In genomic region chr2:46315103-46315890, GRCh38 we compare ENCODE assay signal across 1 cellular context.
A peak's percentile ranks its signal among the peaks of the same experiment; 100 is the strongest.
TF ChIP-seq lines count a peak whose summit lies in the region.

No MANE protein-coding gene starts in this region.

TF ChIP-seq in K562, 482 proteins besides CTCF, POLR2A, EP300 and RAD21 (continued from another document and continues in another):
- TF ChIP-seq RREB1 (CRISPR knock-in tag; IDR thresholded peaks at IDR 0.05), result peak; percentile 64; the same call in 1 of the 2 replicates
- TF ChIP-seq ATF1 (CRISPR knock-in tag; IDR thresholded peaks at IDR 0.05), result no peak
- peak; percentile 44 for TF ChIP-seq ATF1 (tag; IDR thresholded peaks at IDR 0.05)
- TF ChIP-seq TRIM28 (IDR thresholded peaks at IDR 0.05), result peak; percentile 29; the same call in 1 of the 2 replicates
- TF ChIP-seq ZC3H4 (CRISPR knock-in tag; IDR thresholded peaks at IDR 0.05; ENCODE audit: borderline replicate concordance), result no peak
- no peak for TF ChIP-seq ZNF174 (CRISPR knock-in tag; IDR thresholded peaks at IDR 0.05)
- 0 out of 2 replicates have a peak, but pooled peaks have one; percentile 49 for TF ChIP-seq GABPB1 (CRISPR knock-in tag; IDR thresholded peaks at IDR 0.05)
- no peak for TF ChIP-seq NR2F6 (CRISPR knock-in tag; IDR thresholded peaks at IDR 0.05)
- peak; percentile 83 for TF ChIP-seq ETV1 (tag; conservative IDR thresholded peaks at IDR 0.05; ENCODE audit: low read depth)
- peak; percentile 61; the same call in 1 of the 2 replicates for TF ChIP-seq NCOA1 (IDR thresholded peaks at IDR 0.05; ENCODE audit: low read depth)
- TF ChIP-seq TRIM24 (IDR thresholded peaks at IDR 0.05), result peak; percentile 14 to 80; a peak in 2 of 4 replicates
- TF ChIP-seq HOXB6 (CRISPR knock-in tag; IDR thresholded peaks at IDR 0.05; ENCODE audit: borderline replicate concordance), result no peak
- TF ChIP-seq SMARCC2 (IDR thresholded peaks at IDR 0.05; ENCODE audit: low read depth), result peak; percentile 84
- no peak for TF ChIP-seq CCAR2 (IDR thresholded peaks at IDR 0.05; ENCODE audit: low read depth, low read length)
- TF ChIP-seq ZNF165 (CRISPR knock-in tag; IDR thresholded peaks at IDR 0.05; ENCODE audit: borderline replicate concordance), result no peak; the same call in 1 of the 2 replicates
- peak; percentile 72; the same call in 1 of the 2 replicates for TF ChIP-seq ZNF583 (CRISPR knock-in tag; IDR thresholded peaks at IDR 0.05)
- no peak for TF ChIP-seq HMG20B (CRISPR knock-in tag; IDR thresholded peaks at IDR 0.05)
- TF ChIP-seq RERE (CRISPR knock-in tag; IDR thresholded peaks at IDR 0.05; ENCODE audit: borderline replicate concordance), result no peak
- TF ChIP-seq POLR2G (IDR thresholded peaks at IDR 0.05; ENCODE audit: low read depth, low read length), result 0 out of 2 replicates have a peak, but pooled peaks have one; percentile 45
- TF ChIP-seq L3MBTL2 (IDR thresholded peaks at IDR 0.05), result peak; percentile 73; the same call in 1 of the 2 replicates
- TF ChIP-seq POLR2B (IDR thresholded peaks at IDR 0.05; ENCODE audit: low read depth, partially characterized antibody), result peak; percentile 54
- peak; percentile 77 for TF ChIP-seq NBN (IDR thresholded peaks at IDR 0.05; ENCODE audit: low read depth)
- TF ChIP-seq SRSF1 (IDR thresholded peaks at IDR 0.05; ENCODE audit: low read depth, low read length), result no peak
- TF ChIP-seq FOXP1 (CRISPR knock-in tag; IDR thresholded peaks at IDR 0.05), result no peak
- 0 out of 2 replicates have a peak, but pooled peaks have one; percentile 23 for TF ChIP-seq EHMT2 (IDR thresholded peaks at IDR 0.05)
- TF ChIP-seq KHSRP (IDR thresholded peaks at IDR 0.05), result no peak
- TF ChIP-seq MITF (IDR thresholded peaks at IDR 0.05), result peak; percentile 80; the same call in 1 of the 2 replicates
- TF ChIP-seq NR2C1 (IDR thresholded peaks at IDR 0.05), result no peak
- peak; percentile 43 for TF ChIP-seq NR2C1 (tag; IDR thresholded peaks at IDR 0.05)
- TF ChIP-seq POLR3A (IDR thresholded peaks at IDR 0.05; ENCODE audit: borderline replicate concordance, extremely low read depth, insufficient read depth, insufficient read length), result no peak
- peak in 1 of 3 experiments; percentile 6 for TF ChIP-seq YY1 (IDR thresholded peaks at IDR 0.05; ENCODE audit: borderline replicate concordance in 1 of 3, control insufficient read depth in 1 of 3, extremely low read depth in 1 of 3, insufficient read depth in 3 of 3, insufficient read length in 1 of 3, insufficient replicate concordance in 2 of 3, low read depth in 1 of 3, low read length in 2 of 3)
- peak; percentile 82 for TF ChIP-seq NEUROD1 (IDR thresholded peaks at IDR 0.05; ENCODE audit: borderline replicate concordance, low read depth, low read length, partially characterized antibody)
- no peak for TF ChIP-seq ZNF263 (CRISPR knock-in tag; IDR thresholded peaks at IDR 0.05; ENCODE audit: borderline replicate concordance)
- TF ChIP-seq JUND (IDR thresholded peaks at IDR 0.05; ENCODE audit: borderline replicate concordance, low read depth, low read length), result peak; percentile 98
- TF ChIP-seq JUND (tag; IDR thresholded peaks at IDR 0.05; ENCODE audit: borderline replicate concordance, low read depth, low read length), result peak; percentile 98
- TF ChIP-seq, protein P1, sequence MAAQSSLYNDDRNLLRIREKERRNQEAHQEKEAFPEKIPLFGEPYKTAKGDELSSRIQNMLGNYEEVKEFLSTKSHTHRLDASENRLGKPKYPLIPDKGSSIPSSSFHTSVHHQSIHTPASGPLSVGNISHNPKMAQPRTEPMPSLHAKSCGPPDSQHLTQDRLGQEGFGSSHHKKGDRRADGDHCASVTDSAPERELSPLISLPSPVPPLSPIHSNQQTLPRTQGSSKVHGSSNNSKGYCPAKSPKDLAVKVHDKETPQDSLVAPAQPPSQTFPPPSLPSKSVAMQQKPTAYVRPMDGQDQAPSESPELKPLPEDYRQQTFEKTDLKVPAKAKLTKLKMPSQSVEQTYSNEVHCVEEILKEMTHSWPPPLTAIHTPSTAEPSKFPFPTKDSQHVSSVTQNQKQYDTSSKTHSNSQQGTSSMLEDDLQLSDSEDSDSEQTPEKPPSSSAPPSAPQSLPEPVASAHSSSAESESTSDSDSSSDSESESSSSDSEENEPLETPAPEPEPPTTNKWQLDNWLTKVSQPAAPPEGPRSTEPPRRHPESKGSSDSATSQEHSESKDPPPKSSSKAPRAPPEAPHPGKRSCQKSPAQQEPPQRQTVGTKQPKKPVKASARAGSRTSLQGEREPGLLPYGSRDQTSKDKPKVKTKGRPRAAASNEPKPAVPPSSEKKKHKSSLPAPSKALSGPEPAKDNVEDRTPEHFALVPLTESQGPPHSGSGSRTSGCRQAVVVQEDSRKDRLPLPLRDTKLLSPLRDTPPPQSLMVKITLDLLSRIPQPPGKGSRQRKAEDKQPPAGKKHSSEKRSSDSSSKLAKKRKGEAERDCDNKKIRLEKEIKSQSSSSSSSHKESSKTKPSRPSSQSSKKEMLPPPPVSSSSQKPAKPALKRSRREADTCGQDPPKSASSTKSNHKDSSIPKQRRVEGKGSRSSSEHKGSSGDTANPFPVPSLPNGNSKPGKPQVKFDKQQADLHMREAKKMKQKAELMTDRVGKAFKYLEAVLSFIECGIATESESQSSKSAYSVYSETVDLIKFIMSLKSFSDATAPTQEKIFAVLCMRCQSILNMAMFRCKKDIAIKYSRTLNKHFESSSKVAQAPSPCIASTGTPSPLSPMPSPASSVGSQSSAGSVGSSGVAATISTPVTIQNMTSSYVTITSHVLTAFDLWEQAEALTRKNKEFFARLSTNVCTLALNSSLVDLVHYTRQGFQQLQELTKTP (IDR thresholded peaks at IDR 0.05; ENCODE audit: low read depth in 1 of 2, partially characterized antibody in 2 of 2), result peak; percentile 35 to 79
- no peak for TF ChIP-seq ZNF384 (IDR thresholded peaks at IDR 0.05; ENCODE audit: low read depth, low read length)
- TF ChIP-seq ELF1 (tag; IDR thresholded peaks at IDR 0.05), result no peak
- no peak for TF ChIP-seq TAF15 (IDR thresholded peaks at IDR 0.05; ENCODE audit: low read depth, low read length)
- TF ChIP-seq TCFL5 (CRISPR knock-in tag; conservative IDR thresholded peaks at IDR 0.05), result no peak
- TF ChIP-seq NRF1 (conservative IDR thresholded peaks at IDR 0.05 in 1 of 2, IDR thresholded peaks at IDR 0.05 in 1 of 2), result peak; percentile 26 to 47; a peak in 3 of 4 replicates
- TF ChIP-seq FOS (IDR thresholded peaks at IDR 0.05; ENCODE audit: extremely low read depth, insufficient read length), result peak; percentile 58
- TF ChIP-seq KDM4B (IDR thresholded peaks at IDR 0.05; ENCODE audit: borderline replicate concordance in 2 of 2, low read depth in 1 of 2), result 0 out of 4 replicates have a peak, but pooled peaks of 1 of the 2 experiments have one; percentile 55
- TF ChIP-seq TCF3 (CRISPR knock-in tag; IDR thresholded peaks at IDR 0.05), result peak; percentile 56; the same call in 1 of the 2 replicates
- TF ChIP-seq BRD4 (IDR thresholded peaks at IDR 0.05), result no peak; the same call in 1 of the 2 replicates
- TF ChIP-seq, protein P2, sequence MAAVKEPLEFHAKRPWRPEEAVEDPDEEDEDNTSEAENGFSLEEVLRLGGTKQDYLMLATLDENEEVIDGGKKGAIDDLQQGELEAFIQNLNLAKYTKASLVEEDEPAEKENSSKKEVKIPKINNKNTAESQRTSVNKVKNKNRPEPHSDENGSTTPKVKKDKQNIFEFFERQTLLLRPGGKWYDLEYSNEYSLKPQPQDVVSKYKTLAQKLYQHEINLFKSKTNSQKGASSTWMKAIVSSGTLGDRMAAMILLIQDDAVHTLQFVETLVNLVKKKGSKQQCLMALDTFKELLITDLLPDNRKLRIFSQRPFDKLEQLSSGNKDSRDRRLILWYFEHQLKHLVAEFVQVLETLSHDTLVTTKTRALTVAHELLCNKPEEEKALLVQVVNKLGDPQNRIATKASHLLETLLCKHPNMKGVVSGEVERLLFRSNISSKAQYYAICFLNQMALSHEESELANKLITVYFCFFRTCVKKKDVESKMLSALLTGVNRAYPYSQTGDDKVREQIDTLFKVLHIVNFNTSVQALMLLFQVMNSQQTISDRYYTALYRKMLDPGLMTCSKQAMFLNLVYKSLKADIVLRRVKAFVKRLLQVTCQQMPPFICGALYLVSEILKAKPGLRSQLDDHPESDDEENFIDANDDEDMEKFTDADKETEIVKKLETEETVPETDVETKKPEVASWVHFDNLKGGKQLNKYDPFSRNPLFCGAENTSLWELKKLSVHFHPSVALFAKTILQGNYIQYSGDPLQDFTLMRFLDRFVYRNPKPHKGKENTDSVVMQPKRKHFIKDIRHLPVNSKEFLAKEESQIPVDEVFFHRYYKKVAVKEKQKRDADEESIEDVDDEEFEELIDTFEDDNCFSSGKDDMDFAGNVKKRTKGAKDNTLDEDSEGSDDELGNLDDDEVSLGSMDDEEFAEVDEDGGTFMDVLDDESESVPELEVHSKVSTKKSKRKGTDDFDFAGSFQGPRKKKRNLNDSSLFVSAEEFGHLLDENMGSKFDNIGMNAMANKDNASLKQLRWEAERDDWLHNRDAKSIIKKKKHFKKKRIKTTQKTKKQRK (IDR thresholded peaks at IDR 0.05; ENCODE audit: borderline replicate concordance, low read depth, low read length), result no peak
